In the genomic region with DNA sequence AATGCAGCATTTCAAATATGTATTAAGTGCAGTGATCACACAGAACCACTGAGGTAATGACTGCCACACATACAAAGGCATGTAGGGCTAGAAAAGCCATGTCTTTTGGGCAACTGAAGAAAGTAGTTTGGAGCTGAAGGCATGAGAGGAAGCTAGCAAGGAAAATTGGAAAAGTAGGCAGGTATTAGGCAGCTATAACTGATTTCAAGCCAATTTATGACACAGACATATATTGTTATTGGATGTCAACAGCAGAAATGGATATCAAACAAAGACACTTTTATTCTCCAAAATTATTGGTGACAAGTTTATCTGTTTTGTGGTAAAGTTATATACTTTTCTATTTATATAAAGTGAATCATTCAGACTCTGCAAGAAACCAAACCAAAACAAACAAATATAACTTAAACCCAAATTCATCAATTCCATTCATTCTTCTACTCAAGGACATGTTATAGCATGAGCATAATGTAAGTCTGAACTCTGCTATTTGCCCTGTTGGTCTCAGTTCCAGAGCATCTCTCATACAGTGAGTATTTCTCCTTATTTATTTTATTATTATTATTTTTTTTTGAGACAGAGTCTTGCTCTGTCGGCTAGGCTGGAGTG, we compare ENCODE assay signal across 23 cellular contexts.
"Had no signal": no experiment of that assay in that cellular context is flagged by ENCODE, and none has a peak within 500 bp of the region (broad histone marks: within the 10 kb centered on the region; RNA-seq: fewer than 3 reads in every experiment).

No MANE protein-coding gene starts in this region.

- H3K4me3 ChIP-seq: breast epithelium, gastrocnemius medialis, heart left ventricle, left lung, mucosa of descending colon, psoas muscle, skin epidermis, suprapubic skin, transverse colon, vagina had no signal

- H3K27me3 ChIP-seq: breast epithelium, gastrocnemius medialis, heart left ventricle, left lung, suprapubic skin, transverse colon, vagina had no signal

- H3K9me3 ChIP-seq: breast epithelium, gastrocnemius medialis, left lung, mucosa of descending colon, psoas muscle, suprapubic skin, transverse colon, vagina had no signal

- H3K36me3 ChIP-seq: breast epithelium, gastrocnemius medialis, heart left ventricle, left lung, suprapubic skin, transverse colon, vagina had no signal

- H3K4me1 ChIP-seq: breast epithelium, gastrocnemius medialis, heart left ventricle, left lung, psoas muscle, suprapubic skin, transverse colon, vagina had no signal

- ATAC-seq: activated CD8-positive, alpha-beta memory T cell treated with anti-CD3 and anti-CD28 coated beads, Interleukin-2, amount 10 ng/mL, durations not matched to agents 7 days and 5 days; activated T-helper 17 cell treated with anti-CD3 and anti-CD28 coated beads, Interleukin-2, amount 50 U/mL, for 72 hours; gastrocnemius medialis; left lung; mucosa of descending colon; psoas muscle; stimulated activated naive CD8-positive, alpha-beta T cell treated with anti-CD3 and anti-CD28 coated beads, Interleukin-15, amount 100 ng/mL, for 72 hours had no signal

- H3K27ac ChIP-seq: breast epithelium, epithelial cell of prostate, gastrocnemius medialis, heart left ventricle, left lung, psoas muscle, skin epidermis, suprapubic skin, transverse colon, vagina had no signal

- DNase-seq: activated B cell treated with CpG ODN at 0.5 μM for 24 hours; activated CD4-positive, alpha-beta memory T cell treated with anti-CD3 and anti-CD28 coated beads for 36 hours; activated CD4-positive, alpha-beta T cell treated with anti-CD3 and anti-CD28 coated beads for 4 hours; activated CD8-positive, alpha-beta memory T cell treated with anti-CD3 and anti-CD28 coated beads, Interleukin-2, amount 10 ng/mL, durations not matched to agents 7 days and 5 days; activated naive CD4-positive, alpha-beta T cell; activated naive CD8-positive, alpha-beta T cell treated with anti-CD3 and anti-CD28 coated beads, Interleukin-2, amount 10 ng/mL, durations not matched to agents 7 days and 5 days; activated T-cell treated with anti-CD3 and anti-CD28 coated beads, Interleukin-2, amount 50 U/mL, for 1 hour; anterior cingulate cortex; gastrocnemius medialis; heart left ventricle; left lung; mucosa of descending colon; naive B cell; psoas muscle; stimulated activated CD4-positive, alpha-beta T cell treated with anti-CD3 and anti-CD28 coated beads, Interleukin-4, amount 100 ng/mL, for 1 hour; stimulated activated naive CD8-positive, alpha-beta T cell treated with anti-CD3 and anti-CD28 coated beads, Interleukin-15, amount 100 ng/mL, for 72 hours; transverse colon had no signal
